In genomic region chr3:38153986-38154608, GRCh38 we compare ENCODE assay signal across 11 cellular contexts. TPM values are rescaled to one million over a fixed set of nuclear protein-coding genes. Genes with fewer than 3 reads are reported as not detected.
DNase-seq lines count a peak whose midpoint lies in the region; ATAC-seq and TF ChIP-seq lines count a peak whose summit lies in the region.
"Had no signal": no experiment of that assay in that cellular context is flagged by ENCODE, and none has a peak within 500 bp of the region (broad histone marks: within the 10 kb centered on the region; RNA-seq: fewer than 3 reads in every experiment).

No MANE protein-coding gene starts in this region.

- DNase-seq in activated T-cell treated with anti-CD3 and anti-CD28 coated beads, Interleukin-2, amount 50 U/mL, for 72 hours = no peak
- DNase-seq in activated T-cell treated with anti-CD3 and anti-CD28 coated beads, Interleukin-2, amount 50 U/mL, for 48 hours = no peak
- DNase-seq in RPMI7951 (ENCODE audit: low read depth) (peak; percentile 34), fibroblast of the aortic adventitia (ENCODE audit: low read depth) (peak; percentile 86), suprapubic skin (ENCODE audit: low spot score in 2 of 2) (no peak), NCI-H146 (lab: John Stamatoyannopoulos, UW) (no peak), RPMI8226 (no peak)
- DNase-seq: CD8-positive, alpha-beta memory T cell; MG63 had no signal

- H3K4me1 ChIP-seq in suprapubic skin = peaks cover 32% of the 10 kb centered on the region
- H3K4me1 ChIP-seq: vagina had no signal

- no peak for TF ChIP-seq EP300 in suprapubic skin (IDR thresholded peaks at IDR 0.05)

- H3K4me3 Mint-ChIP-seq in activated T-cell treated with anti-CD3 and anti-CD28 coated beads, Interleukin-2, amount 50 U/mL, for 72 hours = peak overlapping the region in 1 of 2 donors; percentile 62
- H3K4me3 Mint-ChIP-seq: CD8-positive, alpha-beta memory T cell had no signal

- H3K27ac Mint-ChIP-seq in activated T-cell treated with anti-CD3 and anti-CD28 coated beads, Interleukin-2, amount 50 U/mL, for 72 hours = peak overlapping the region; percentile 82

- no peak for TF ChIP-seq CTCF in fibroblast of the aortic adventitia (IDR thresholded peaks at IDR 0.05; ENCODE audit: insufficient read depth, low read length)
- TF ChIP-seq CTCF in suprapubic skin (IDR thresholded peaks at IDR 0.05) = no peak

- H3K4me3 ChIP-seq in fibroblast of the aortic adventitia (ENCODE audit: low read depth, low read length) = no peak overlapping the region
- H3K4me3 ChIP-seq in suprapubic skin = no peak overlapping the region
- H3K4me3 ChIP-seq: MG63, vagina had no signal

- no peaks in the 10 kb centered on the region for H3K36me3 ChIP-seq in suprapubic skin
- H3K36me3 ChIP-seq: MG63, vagina had no signal

- ATAC-seq in activated T-cell treated with anti-CD3 and anti-CD28 coated beads, Interleukin-2, amount 50 U/mL, for 72 hours (replicated peaks in 1 of 2) = peak in 1 of 2 donors; percentile 74
- no peak for ATAC-seq in HG02642 (IDR thresholded peaks at IDR 0.05; ENCODE audit: poor library complexity, unreplicated experiment)

- TF ChIP-seq POLR2A in suprapubic skin (IDR thresholded peaks at IDR 0.05) = no peak

- no peaks in the 10 kb centered on the region for H3K27me3 Mint-ChIP-seq in activated T-cell treated with anti-CD3 and anti-CD28 coated beads, Interleukin-2, amount 50 U/mL, for 72 hours (ENCODE audit: low read depth)
- H3K27me3 Mint-ChIP-seq: CD8-positive, alpha-beta memory T cell had no signal

- H3K9me3 Mint-ChIP-seq in activated T-cell treated with anti-CD3 and anti-CD28 coated beads, Interleukin-2, amount 50 U/mL, for 72 hours = no peaks in the 10 kb centered on the region
- H3K9me3 Mint-ChIP-seq: CD8-positive, alpha-beta memory T cell had no signal

- no peaks in the 10 kb centered on the region for H3K36me3 Mint-ChIP-seq in activated T-cell treated with anti-CD3 and anti-CD28 coated beads, Interleukin-2, amount 50 U/mL, for 72 hours (ENCODE audit: insufficient read depth in 2 of 2)
- H3K36me3 Mint-ChIP-seq: CD8-positive, alpha-beta memory T cell had no signal

- no peaks in the 10 kb centered on the region for H3K27me3 ChIP-seq in suprapubic skin
- H3K27me3 ChIP-seq: MG63, vagina had no signal

- peaks cover 44% of the 10 kb centered on the region for H3K4me1 Mint-ChIP-seq in activated T-cell treated with anti-CD3 and anti-CD28 coated beads, Interleukin-2, amount 50 U/mL, for 72 hours (ENCODE audit: low read depth)

- peak overlapping the region; percentile 61 for H3K27ac ChIP-seq in suprapubic skin
- H3K27ac ChIP-seq: vagina had no signal

- WGBS in suprapubic skin = 56% methylated on average over 2 of the region's 2 CpGs

- no peaks in the 10 kb centered on the region for H3K9me3 ChIP-seq in suprapubic skin
- H3K9me3 ChIP-seq: MG63, vagina had no signal

RNA-seq across cellular contexts. Expression of gene OXSR1, which starts 11.2 kb away (rescaled TPM):
- 10 to 100 TPM; 46.3 to 51.8 TPM for total RNA-seq in activated T-cell treated with anti-CD3 and anti-CD28 coated beads, Interleukin-2, amount 50 U/mL, for 72 hours
- 50.9 and 58.8 TPM in 2 replicates for total RNA-seq in RPMI7951 (2014; rRNA removed; shearing (Covaris generic))
- total RNA-seq in fibroblast of the aortic adventitia (ENCODE audit: low replicate concordance) (36.2 and 38.0 TPM in 2 replicates), suprapubic skin (10 to 100 TPM; 25.4 to 37.4 (median 29.5) TPM)

RNA-seq across cellular contexts. Expression of gene MYD88, which starts 15.6 kb away (rescaled TPM):
- total RNA-seq in activated T-cell treated with anti-CD3 and anti-CD28 coated beads, Interleukin-2, amount 50 U/mL, for 72 hours = 10 to 100 TPM; 27.3 to 38.2 TPM
- total RNA-seq in RPMI7951 (2014; rRNA removed; shearing (Covaris generic)) = 3.2 and 4.4 TPM in 2 replicates
- 8.3 and 20.7 TPM in 2 replicates for total RNA-seq in fibroblast of the aortic adventitia (ENCODE audit: low replicate concordance)
- 10 to 100 TPM; 21.6 to 33.2 (median 28.1) TPM for total RNA-seq in suprapubic skin

RNA-seq across cellular contexts. Expression of gene ACAA1, which starts 17.2 kb away (rescaled TPM):
- total RNA-seq in activated T-cell treated with anti-CD3 and anti-CD28 coated beads, Interleukin-2, amount 50 U/mL, for 72 hours = 10 to 100 TPM; 49.7 to 52.9 TPM
- 12.5 and 18.3 TPM in 2 replicates for total RNA-seq in RPMI7951 (2014; rRNA removed; shearing (Covaris generic))
- total RNA-seq in fibroblast of the aortic adventitia (ENCODE audit: low replicate concordance) = 20.6 and 40.9 TPM in 2 replicates
- total RNA-seq in suprapubic skin = 10 to 100 TPM; 29.3 to 54.5 (median 51.4) TPM

Comparison
In these comparisons a context has a peak if more than half of its experiments do, and no peak if none do; other contexts are left out.
1. DNase-seq: peak in RPMI7951 (single experiment) and fibroblast of the aortic adventitia (single experiment); none in activated T-cell treated with anti-CD3 and anti-CD28 coated beads, Interleukin-2, amount 50 U/mL, for 72 hours (0 of 2), activated T-cell treated with anti-CD3 and anti-CD28 coated beads, Interleukin-2, amount 50 U/mL, for 48 hours (0 of 2), suprapubic skin (0 of 2), NCI-H146 (single experiment) and RPMI8226 (single experiment).